Comparison of ENCODE assay signal across 8 cellular contexts in the genomic region with DNA sequence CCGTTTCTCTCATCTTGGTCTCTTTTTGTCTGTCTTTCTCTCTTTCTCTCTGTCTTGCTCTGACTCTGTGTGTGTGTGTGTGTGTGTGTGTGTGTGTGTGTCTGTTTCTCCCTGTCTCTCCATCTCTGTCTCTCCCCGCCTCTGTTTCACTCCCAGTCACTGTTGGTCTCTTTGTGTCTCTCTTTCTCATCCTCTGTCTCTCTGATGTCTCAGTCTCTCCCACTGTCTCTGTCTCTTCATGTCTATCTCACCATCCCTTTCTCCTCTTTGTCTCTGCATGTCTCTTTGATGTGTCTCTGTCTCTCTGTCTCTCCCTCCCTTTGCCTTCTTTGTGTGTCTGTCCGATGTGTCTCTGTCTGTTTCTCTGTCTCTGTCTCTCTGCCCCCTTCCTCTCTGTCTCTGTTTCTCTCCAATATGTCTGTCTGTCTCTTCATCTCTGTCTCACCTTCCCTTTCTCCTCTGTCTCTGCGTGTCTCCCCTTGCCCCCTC. TPM values are rescaled to one million over a fixed set of nuclear protein-coding genes. Genes with fewer than 3 reads are reported as not detected.
A peak's percentile ranks its signal among the peaks of the same experiment; 100 is the strongest.
DNase-seq lines count a peak whose midpoint lies in the region; ATAC-seq and TF ChIP-seq lines count a peak whose summit lies in the region.

No MANE protein-coding gene starts in this region.

- no peak for TF ChIP-seq CTCF in BE2C (IDR thresholded peaks at IDR 0.05; ENCODE audit: low read depth, low read length)
- no peak for TF ChIP-seq CTCF in colonic mucosa (IDR thresholded peaks at IDR 0.05)

- POLR2A ChIA-PET in naive thymus-derived CD8-positive, alpha-beta T cell (lab: Charles Lee) = no interaction called here

- no peaks in the 10 kb centered on the region for H3K27me3 Mint-ChIP-seq in naive thymus-derived CD8-positive, alpha-beta T cell

- H3K9ac ChIP-seq in colonic mucosa (ENCODE audit: low read depth in 2 of 2, low read length in 2 of 2) = peak overlapping the region; percentile 52 to 79

- H3K9me3 Mint-ChIP-seq in naive thymus-derived CD8-positive, alpha-beta T cell = no peaks in the 10 kb centered on the region

- H3K4me3 ChIP-seq in BE2C (ENCODE audit: low read depth, low read length) (peak overlapping the region; percentile 8; the same call in 1 of the 2 replicates), colonic mucosa (no peak overlapping the region)

- intact Hi-C loops in colonic mucosa (cut with DNase I) = no loop called here

- peaks cover 0 to 2% (median 1%) of the 10 kb centered on the region in 3 donors for H3K36me3 Mint-ChIP-seq in naive thymus-derived CD8-positive, alpha-beta T cell

- DNase-seq in BE2C (no peak), M059J (ENCODE audit: low read depth) (peak; percentile 36), colonic mucosa (no peak), NCI-H82 (lab: John Stamatoyannopoulos, UW) (no peak), iPS-NIHi11 (ENCODE audit: low spot score) (no peak)
- no peak for DNase-seq in naive thymus-derived CD8-positive, alpha-beta T cell

- peak overlapping the region in 9 of 10 donors; percentile 0 to 94 (median 58) for H3K27ac Mint-ChIP-seq in naive thymus-derived CD8-positive, alpha-beta T cell

- H3K9me3 ChIP-seq in BE2C = no peaks in the 10 kb centered on the region
- no peaks in the 10 kb centered on the region for H3K9me3 ChIP-seq in colonic mucosa

- H3K27me3 ChIP-seq in BE2C = no peaks in the 10 kb centered on the region
- H3K27me3 ChIP-seq in colonic mucosa = no peaks in the 10 kb centered on the region

- ATAC-seq in naive thymus-derived CD8-positive, alpha-beta T cell = no peak
- ATAC-seq in HG03439 (IDR thresholded peaks at IDR 0.05; ENCODE audit: unreplicated experiment) = no peak
- ATAC-seq in HG03159 (IDR thresholded peaks at IDR 0.05; ENCODE audit: unreplicated experiment) = no peak

- peaks cover 31 to 63% (median 54%) of the 10 kb centered on the region in 4 donors for H3K4me1 Mint-ChIP-seq in naive thymus-derived CD8-positive, alpha-beta T cell

- no peaks in the 10 kb centered on the region for H3K36me3 ChIP-seq in BE2C
- H3K36me3 ChIP-seq in colonic mucosa = no peaks in the 10 kb centered on the region

- peak overlapping the region; percentile 81 for H3K27ac ChIP-seq in colonic mucosa

- peak overlapping the region in 9 of 10 donors; percentile 23 to 75 (median 49) for H3K4me3 Mint-ChIP-seq in naive thymus-derived CD8-positive, alpha-beta T cell

- peaks cover 5% of the 10 kb centered on the region for H3K4me1 ChIP-seq in BE2C
- H3K4me1 ChIP-seq in colonic mucosa = no peaks in the 10 kb centered on the region

RNA-seq across cellular contexts. Expression of gene NFIC, which starts 2.5 kb away (rescaled TPM):
- 20.6 TPM for polyA plus RNA-seq in BE2C (2012; ENCODE audit: insufficient read depth, insufficient read length, low read depth)
- 26.5 and 56.9 TPM in 2 replicates for total RNA-seq in M059J (2014; rRNA removed; shearing (Covaris generic))
- 10 to 100 TPM; 42.0 to 71.3 TPM for total RNA-seq in colonic mucosa
- total RNA-seq in naive thymus-derived CD8-positive, alpha-beta T cell = 10 to 100 TPM; 30.2 to 34.8 TPM
- polyA plus RNA-seq in naive thymus-derived CD8-positive, alpha-beta T cell = 10 to 100 TPM in 2 of 3 donors, 1 to 10 TPM in 1; 5.8 to 15.8 (median 12.1) TPM
